19 cellular contexts compared by ENCODE assay signal in genomic region chr1:93489756-93490155, GRCh38.
"Had no signal": no experiment of that assay in that cellular context is flagged by ENCODE, and none has a peak within 500 bp of the region (broad histone marks: within the 10 kb centered on the region; RNA-seq: fewer than 3 reads in every experiment).

No MANE protein-coding gene starts in this region.

- H3K9ac ChIP-seq: neural progenitor cell, parathyroid adenoma had no signal

- FAIRE-seq: frontal cortex had no signal

- H3K4me2 ChIP-seq: neural progenitor cell had no signal

- H3K4me1 Mint-ChIP-seq: activated naive CD8-positive, alpha-beta T cell treated with anti-CD3 and anti-CD28 coated beads, Interleukin-2, amount 50 U/mL, for 24 hours; neural progenitor cell had no signal

- H2AFZ ChIP-seq: neural progenitor cell, parathyroid adenoma had no signal

- H3K27ac ChIP-seq: heart right ventricle, left ventricle myocardium inferior, neural progenitor cell, parathyroid adenoma, tibial artery, uterus had no signal

- H3K4me1 ChIP-seq: neural progenitor cell, parathyroid adenoma had no signal

- H3K9me3 Mint-ChIP-seq: activated naive CD8-positive, alpha-beta T cell treated with anti-CD3 and anti-CD28 coated beads, Interleukin-2, amount 50 U/mL, for 24 hours; dendritic cell treated with granulocyte-macrophage colony-stimulating factor and Interleukin-4, amounts not matched to agents 40 ng/mL and 50 ng/mL, for 4 days had no signal

- H3K4me3 ChIP-seq: heart right ventricle, left ventricle myocardium inferior, neural progenitor cell, tibial artery, uterus had no signal

- DNase-seq: activated CD4-positive, alpha-beta T cell treated with anti-CD3 and anti-CD28 coated beads for 48 hours; activated CD8-positive, alpha-beta memory T cell treated with anti-CD3 and anti-CD28 coated beads, Interleukin-2, amount 50 U/mL, for 48 hours; activated CD8-positive, alpha-beta T cell treated with anti-CD3 and anti-CD28 coated beads, Interleukin-2, amount 10 ng/mL, durations not matched to agents 7 days and 5 days; activated naive CD4-positive, alpha-beta T cell; activated naive CD8-positive, alpha-beta T cell treated with anti-CD3 and anti-CD28 coated beads, Interleukin-2, amount 50 U/mL, for 24 hours; caudate nucleus; endodermal cell; heart right ventricle; islet precursor cell; left ventricle myocardium inferior; retina; stimulated activated CD4-positive, alpha-beta T cell treated with anti-CD3 and anti-CD28 coated beads, Interleukin-15, amount 100 ng/mL, for 24 hours; tibial artery; uterus had no signal

- ATAC-seq: activated CD8-positive, alpha-beta T cell treated with anti-CD3 and anti-CD28 coated beads, Interleukin-2, amount 10 ng/mL, durations not matched to agents 7 days and 5 days; activated naive CD8-positive, alpha-beta T cell treated with anti-CD3 and anti-CD28 coated beads, Interleukin-2, amount 50 U/mL, for 24 hours; esophagus mucosa; heart right ventricle had no signal

- H3K27me3 Mint-ChIP-seq: dendritic cell treated with granulocyte-macrophage colony-stimulating factor and Interleukin-4, amounts not matched to agents 40 ng/mL and 50 ng/mL, for 4 days had no signal

- H3K36me3 ChIP-seq: heart right ventricle, left ventricle myocardium inferior, neural progenitor cell, tibial artery, uterus had no signal

- H3K9me3 ChIP-seq: tibial artery, uterus had no signal

- H3K27ac Mint-ChIP-seq: activated CD8-positive, alpha-beta T cell treated with anti-CD3 and anti-CD28 coated beads, Interleukin-2, amount 10 ng/mL, durations not matched to agents 7 days and 5 days; activated naive CD8-positive, alpha-beta T cell treated with anti-CD3 and anti-CD28 coated beads, Interleukin-2, amount 50 U/mL, for 24 hours; dendritic cell treated with granulocyte-macrophage colony-stimulating factor and Interleukin-4, amounts not matched to agents 40 ng/mL and 50 ng/mL, for 4 days; neural progenitor cell had no signal

- H3K4me3 Mint-ChIP-seq: activated CD8-positive, alpha-beta T cell treated with anti-CD3 and anti-CD28 coated beads, Interleukin-2, amount 10 ng/mL, durations not matched to agents 7 days and 5 days; activated naive CD8-positive, alpha-beta T cell treated with anti-CD3 and anti-CD28 coated beads, Interleukin-2, amount 50 U/mL, for 24 hours; dendritic cell treated with granulocyte-macrophage colony-stimulating factor and Interleukin-4, amounts not matched to agents 40 ng/mL and 50 ng/mL, for 4 days; endodermal cell; neural progenitor cell had no signal

- H3K27me3 ChIP-seq: heart right ventricle, neural progenitor cell, tibial artery, uterus had no signal
